ENCODE assay signal across 10 cellular contexts in the genomic region with DNA sequence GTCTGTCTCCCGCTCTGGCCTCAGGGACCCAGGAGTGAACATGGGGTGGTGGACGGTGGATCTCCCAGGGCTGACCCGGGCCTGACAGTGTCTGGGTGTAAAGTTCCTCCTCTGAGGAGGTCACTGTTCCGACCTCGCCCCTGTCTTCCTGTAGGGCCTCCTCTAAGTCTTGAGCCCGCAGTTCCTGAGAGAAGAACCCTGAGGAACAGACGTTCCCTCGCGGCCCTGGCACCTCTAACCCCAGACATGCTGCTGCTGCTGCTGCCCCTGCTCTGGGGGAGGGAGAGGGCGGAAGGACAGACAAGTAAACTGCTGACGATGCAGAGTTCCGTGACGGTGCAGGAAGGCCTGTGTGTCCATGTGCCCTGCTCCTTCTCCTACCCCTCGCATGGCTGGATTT. TPM values are rescaled to one million over a fixed set of nuclear protein-coding genes. Genes with fewer than 3 reads are reported as not detected.
DNase-seq lines count a peak whose midpoint lies in the region; ATAC-seq and TF ChIP-seq lines count a peak whose summit lies in the region.
"Had no signal": no experiment of that assay in that cellular context is flagged by ENCODE, and none has a peak within 500 bp of the region (broad histone marks: within the 10 kb centered on the region; RNA-seq: fewer than 3 reads in every experiment).

A gene (plus strand): TSS at position 178 of the 400 bp plus-strand sequence. CDS start 69 bp downstream, at position 247.

- intact Hi-C loops in activated T-helper 1 cell treated with anti-CD3 and anti-CD28 coated beads, Interleukin-12 subunit alpha, Interleukin-12 subunit beta, Interleukin-2, Interleukin-4 antibody, amounts not matched to agents 30 ng/mL and 10 ng/mL and 1 ng/mL, durations not matched to agents 14 hours and 24 hours and 36 hours (cut with micrococcal nuclease), result no loop called here

- H3K4me1 Mint-ChIP-seq in IgD-negative memory B cell, result peaks cover 6 to 11% (median 9%) of the 10 kb centered on the region in 3 donors
- H3K4me1 Mint-ChIP-seq in activated T-helper 1 cell treated with anti-CD3 and anti-CD28 coated beads, Interleukin-12 subunit alpha, Interleukin-12 subunit beta, Interleukin-2, Interleukin-4 antibody, amounts not matched to agents 30 ng/mL and 10 ng/mL and 1 ng/mL, durations not matched to agents 14 hours and 24 hours and 36 hours (ENCODE audit: low read depth), result peaks cover 43% of the 10 kb centered on the region

- H3K4me3 ChIP-seq in skeletal muscle tissue (ENCODE audit: low read length in 3 of 3) (no peak within 1 kb of the TSS), foreskin fibroblast (ENCODE audit: low read depth in 1 of 2, low read length in 2 of 2) (no peak within 1 kb of the TSS)
- H3K4me3 ChIP-seq: SK-N-MC had no signal

- H3K36me3 Mint-ChIP-seq in IgD-negative memory B cell, result peaks cover 2% of the 10 kb centered on the region
- no peaks in the 10 kb centered on the region for H3K36me3 Mint-ChIP-seq in activated T-helper 1 cell treated with anti-CD3 and anti-CD28 coated beads, Interleukin-12 subunit alpha, Interleukin-12 subunit beta, Interleukin-2, Interleukin-4 antibody, amounts not matched to agents 30 ng/mL and 10 ng/mL and 1 ng/mL, durations not matched to agents 14 hours and 24 hours and 36 hours (ENCODE audit: low read depth)
- H3K36me3 Mint-ChIP-seq: stimulated activated memory B cell treated with anti-CD40 and anti-IgM and Interleukin-4, amounts not matched to agents 10 μg/mL and 1 μg/mL and 100 μg/mL, for 72 hours had no signal

- no peaks in the 10 kb centered on the region for H3K36me3 ChIP-seq in skeletal muscle tissue (ENCODE audit: control insufficient read depth in 3 of 3, insufficient read depth in 3 of 3, low read length in 3 of 3)

- peaks cover 16% of the 10 kb centered on the region for H3K27me3 Mint-ChIP-seq in IgD-negative memory B cell
- peaks cover 9% of the 10 kb centered on the region for H3K27me3 Mint-ChIP-seq in activated T-helper 1 cell treated with anti-CD3 and anti-CD28 coated beads, Interleukin-12 subunit alpha, Interleukin-12 subunit beta, Interleukin-2, Interleukin-4 antibody, amounts not matched to agents 30 ng/mL and 10 ng/mL and 1 ng/mL, durations not matched to agents 14 hours and 24 hours and 36 hours (ENCODE audit: insufficient read depth)

- no peak for DNase-seq in activated T-helper 1 cell treated with anti-CD3 and anti-CD28 coated beads, Interleukin-12 subunit alpha, Interleukin-12 subunit beta, Interleukin-2, Interleukin-4 antibody, amounts not matched to agents 30 ng/mL and 10 ng/mL and 1 ng/mL, durations not matched to agents 14 hours and 24 hours and 36 hours (ENCODE audit: low spot score)
- DNase-seq in foreskin fibroblast (no peak), GM13977 (ENCODE audit: low spot score) (no peak)

- H3K4me3 Mint-ChIP-seq in IgD-negative memory B cell, result peak within 1 kb of the TSS in 1 of 4 donors; percentile 72
- H3K4me3 Mint-ChIP-seq in activated T-helper 1 cell treated with anti-CD3 and anti-CD28 coated beads, Interleukin-12 subunit alpha, Interleukin-12 subunit beta, Interleukin-2, Interleukin-4 antibody, amounts not matched to agents 30 ng/mL and 10 ng/mL and 1 ng/mL, durations not matched to agents 14 hours and 24 hours and 36 hours, result peak within 1 kb of the TSS; percentile 54
- H3K4me3 Mint-ChIP-seq: stimulated activated memory B cell treated with anti-CD40 and anti-IgM and Interleukin-4, amounts not matched to agents 10 μg/mL and 1 μg/mL and 100 μg/mL, for 72 hours had no signal

- H3K4me1 ChIP-seq in skeletal muscle tissue (ENCODE audit: control insufficient read depth in 3 of 3, insufficient read depth in 3 of 3, low read length in 3 of 3), result peaks cover 0 to 7% (median 0%) of the 10 kb centered on the region in 3 donors

- no peaks in the 10 kb centered on the region for H3K9me3 ChIP-seq in skeletal muscle tissue (ENCODE audit: control insufficient read depth in 3 of 3, low read length in 3 of 3)

- H3K27me3 ChIP-seq in layer of hippocampus (ENCODE audit: control insufficient read depth, insufficient read depth, low read length) (no peaks in the 10 kb centered on the region), skeletal muscle tissue (ENCODE audit: control insufficient read depth in 3 of 3, insufficient read depth in 3 of 3, low read length in 3 of 3) (peaks cover 0 to 26% (median 10%) of the 10 kb centered on the region in 3 donors)

- peaks cover 0 to 4% (median 0%) of the 10 kb centered on the region in 3 donors for H3K9me3 Mint-ChIP-seq in IgD-negative memory B cell
- H3K9me3 Mint-ChIP-seq in activated T-helper 1 cell treated with anti-CD3 and anti-CD28 coated beads, Interleukin-12 subunit alpha, Interleukin-12 subunit beta, Interleukin-2, Interleukin-4 antibody, amounts not matched to agents 30 ng/mL and 10 ng/mL and 1 ng/mL, durations not matched to agents 14 hours and 24 hours and 36 hours, result no peaks in the 10 kb centered on the region
- H3K9me3 Mint-ChIP-seq: stimulated activated memory B cell treated with anti-CD40 and anti-IgM and Interleukin-4, amounts not matched to agents 10 μg/mL and 1 μg/mL and 100 μg/mL, for 72 hours had no signal

- peak within 1 kb of the TSS; percentile 68 for H3K27ac ChIP-seq in layer of hippocampus (ENCODE audit: low read depth, low read length)
- H3K27ac ChIP-seq in skeletal muscle tissue (ENCODE audit: low read depth, low read length), result peak within 1 kb of the TSS; percentile 36
- H3K27ac ChIP-seq: SK-N-MC had no signal

- no peak for ATAC-seq in HG02884 (IDR thresholded peaks at IDR 0.05; ENCODE audit: unreplicated experiment)
- ATAC-seq: stimulated activated memory B cell treated with anti-CD40 and anti-IgM and Interleukin-4, amounts not matched to agents 10 μg/mL and 1 μg/mL and 100 μg/mL, for 72 hours had no signal

- in situ Hi-C loops in GM13977 (cut with MboI; ENCODE audit: low pct_unique_long_range_greater_than_20kb, low sequenced_read_pairs, unreplicated experiment), result no loop called here

- peak within 1 kb of the TSS in 2 of 3 donors; percentile 17 to 40 for H3K27ac Mint-ChIP-seq in IgD-negative memory B cell
- H3K27ac Mint-ChIP-seq in activated T-helper 1 cell treated with anti-CD3 and anti-CD28 coated beads, Interleukin-12 subunit alpha, Interleukin-12 subunit beta, Interleukin-2, Interleukin-4 antibody, amounts not matched to agents 30 ng/mL and 10 ng/mL and 1 ng/mL, durations not matched to agents 14 hours and 24 hours and 36 hours, result peak within 1 kb of the TSS; percentile 80
- H3K27ac Mint-ChIP-seq: stimulated activated memory B cell treated with anti-CD40 and anti-IgM and Interleukin-4, amounts not matched to agents 10 μg/mL and 1 μg/mL and 100 μg/mL, for 72 hours had no signal

- no peak within 1 kb of the TSS for H3K9ac ChIP-seq in skeletal muscle tissue (ENCODE audit: low read depth in 1 of 3, low read length in 3 of 3)

- TF ChIP-seq CTCF in foreskin fibroblast (IDR thresholded peaks at IDR 0.05; ENCODE audit: low read depth, low read length) (no peak), GM13977 (IDR thresholded peaks at IDR 0.05; ENCODE audit: extremely low read depth, insufficient read depth, missing control alignments) (no peak)

RNA-seq across cellular contexts. Expression of the gene that starts here (rescaled TPM):
- polyA plus RNA-seq in IgD-negative memory B cell, result 0.21 TPM
- 0.29 and 0.42 TPM in 2 replicates for total RNA-seq in activated T-helper 1 cell treated with anti-CD3 and anti-CD28 coated beads, Interleukin-12 subunit alpha, Interleukin-12 subunit beta, Interleukin-2, Interleukin-4 antibody, amounts not matched to agents 30 ng/mL and 10 ng/mL and 1 ng/mL, durations not matched to agents 14 hours and 24 hours and 36 hours
- under 0.01 TPM for total RNA-seq in skeletal muscle tissue
- total RNA-seq: NCI-H460 had no signal
